ENCODE assay signal across 29 cellular contexts in genomic region chr2:8365331-8365910, GRCh38.
"Had no signal": no experiment of that assay in that cellular context is flagged by ENCODE, and none has a peak within 500 bp of the region (broad histone marks: within the 10 kb centered on the region; RNA-seq: fewer than 3 reads in every experiment).

No MANE protein-coding gene starts in this region.

- H3K27ac ChIP-seq: gastroesophageal sphincter, heart right ventricle, left ventricle myocardium inferior, lower lobe of right lung, parathyroid adenoma, prostate gland, skin epidermis, spleen, testis, tibial artery, upper lobe of left lung had no signal

- H3K27me3 ChIP-seq: gastroesophageal sphincter, heart right ventricle, spleen, testis, tibial artery, upper lobe of left lung had no signal

- H3K36me3 ChIP-seq: gastroesophageal sphincter, heart right ventricle, left ventricle myocardium inferior, lower lobe of right lung, prostate gland, spleen, tibial artery, upper lobe of left lung had no signal

- H3K9me3 Mint-ChIP-seq: effector memory CD8-positive, alpha-beta T cell; immature natural killer cell; memory B cell; naive B cell; natural killer cell treated with Interleukin-12 subunit alpha and Interleukin-12 subunit beta and Interleukin-15 and Interleukin-18, amount 100 ng/mL, for 72 hours; neural crest cell; stimulated activated memory B cell treated with anti-CD40 and anti-IgM and Interleukin-4, amounts not matched to agents 10 μg/mL and 1 μg/mL and 100 μg/mL, for 72 hours had no signal

- H3K27me3 Mint-ChIP-seq: effector memory CD8-positive, alpha-beta T cell; natural killer cell treated with Interleukin-12 subunit alpha and Interleukin-12 subunit beta and Interleukin-15 and Interleukin-18, amount 100 ng/mL, for 72 hours had no signal

- H3K4me1 ChIP-seq: gastroesophageal sphincter, heart right ventricle, left ventricle myocardium inferior, lower lobe of right lung, parathyroid adenoma, prostate gland, spleen, testis, tibial artery, upper lobe of left lung had no signal

- H3K27ac Mint-ChIP-seq: effector memory CD8-positive, alpha-beta T cell; memory B cell; naive B cell; natural killer cell treated with Interleukin-12 subunit alpha and Interleukin-12 subunit beta and Interleukin-15 and Interleukin-18, amount 100 ng/mL, for 72 hours; stimulated activated memory B cell treated with anti-CD40 and anti-IgM and Interleukin-4, amounts not matched to agents 10 μg/mL and 1 μg/mL and 100 μg/mL, for 72 hours had no signal

- DNase-seq: cortex of kidney; effector memory CD8-positive, alpha-beta T cell; erythroblast; foreskin fibroblast; glutamatergic neuron; heart right ventricle; immature natural killer cell; islet precursor cell; kidney glomerular epithelial cell; left colon; left ventricle myocardium inferior; lower lobe of right lung; naive B cell; right cardiac atrium; spleen; stimulated activated CD4-positive, alpha-beta T cell treated with anti-CD3 and anti-CD28 coated beads, Interleukin-4, amount 100 ng/mL, for 4 hours; stimulated activated naive CD8-positive, alpha-beta T cell treated with anti-CD3 and anti-CD28 coated beads, Interleukin-15, Interleukin-2, amounts not matched to agents 100 U/mL and 50 U/mL, for 24 hours; testis; tibial artery had no signal

- H3K36me3 Mint-ChIP-seq: memory B cell; naive B cell; natural killer cell treated with Interleukin-12 subunit alpha and Interleukin-12 subunit beta and Interleukin-15 and Interleukin-18, amount 100 ng/mL, for 72 hours; stimulated activated memory B cell treated with anti-CD40 and anti-IgM and Interleukin-4, amounts not matched to agents 10 μg/mL and 1 μg/mL and 100 μg/mL, for 72 hours had no signal

- H3K4me3 ChIP-seq: gastroesophageal sphincter, heart right ventricle, left ventricle myocardium inferior, lower lobe of right lung, mucosa of descending colon, prostate gland, skin epidermis, spleen, testis, tibial artery, upper lobe of left lung had no signal

- H3K4me3 Mint-ChIP-seq: effector memory CD8-positive, alpha-beta T cell; immature natural killer cell; memory B cell; naive B cell; natural killer cell treated with Interleukin-12 subunit alpha and Interleukin-12 subunit beta and Interleukin-15 and Interleukin-18, amount 100 ng/mL, for 72 hours; neural crest cell; stimulated activated memory B cell treated with anti-CD40 and anti-IgM and Interleukin-4, amounts not matched to agents 10 μg/mL and 1 μg/mL and 100 μg/mL, for 72 hours had no signal

- H3K4me1 Mint-ChIP-seq: memory B cell, naive B cell, neural crest cell had no signal

- H3K9me3 ChIP-seq: gastroesophageal sphincter, heart right ventricle, left ventricle myocardium inferior, lower lobe of right lung, mucosa of descending colon, prostate gland, spleen, testis, tibial artery, upper lobe of left lung had no signal
